16 cellular contexts compared by ENCODE assay signal in genomic region chr4:107894138-107894603, GRCh38. TPM values are rescaled to one million over a fixed set of nuclear protein-coding genes. Genes with fewer than 3 reads are reported as not detected.
DNase-seq lines count a peak whose midpoint lies in the region; ATAC-seq and TF ChIP-seq lines count a peak whose summit lies in the region.
"Had no signal": no experiment of that assay in that cellular context is flagged by ENCODE, and none has a peak within 500 bp of the region (broad histone marks: within the 10 kb centered on the region; RNA-seq: fewer than 3 reads in every experiment).

No MANE protein-coding gene starts in this region.

- H3K27ac ChIP-seq in caudate nucleus (ENCODE audit: low read depth, low read length) (peak overlapping the region; percentile 18), PC-9 (no peak overlapping the region)
- H3K27ac ChIP-seq: 22Rv1, C4-2B had no signal

- no peak for TF ChIP-seq CTCF in mesothelial cell of epicardium (IDR thresholded peaks at IDR 0.05; ENCODE audit: unreplicated experiment)
- no peak for TF ChIP-seq CTCF in type B pancreatic cell (conservative IDR thresholded peaks at IDR 0.05)
- no peak for TF ChIP-seq CTCF in PC-9 (conservative IDR thresholded peaks at IDR 0.05)

- H3K4me3 Mint-ChIP-seq in mesothelial cell of epicardium (no peak overlapping the region), type B pancreatic cell (no peak overlapping the region)

- POLR2A ChIA-PET in PC-9 (lab: Charles Lee; ENCODE audit: unreplicated experiment) = no interaction called here

- intact Hi-C loops in PC-9 (cut with micrococcal nuclease; ENCODE audit: unreplicated experiment) = no loop called here

- no peak overlapping the region for H3K4me2 ChIP-seq in PC-9

- peaks cover 26% of the 10 kb centered on the region for H3K4me1 ChIP-seq in PC-9 (replicated peaks; ENCODE audit: insufficient read depth)

- H3K9me3 Mint-ChIP-seq in mesothelial cell of epicardium = peaks cover 17% of the 10 kb centered on the region
- H3K9me3 Mint-ChIP-seq in type B pancreatic cell = peaks cover 6% of the 10 kb centered on the region

- no peak for ATAC-seq in HG02759 (IDR thresholded peaks at IDR 0.05; ENCODE audit: unreplicated experiment)
- ATAC-seq: HepG2, SK-N-SH treated with all-trans-retinoic acid at 6 μM for 48 hours had no signal

- H3K4me1 Mint-ChIP-seq in mesothelial cell of epicardium (peaks cover 45% of the 10 kb centered on the region), type B pancreatic cell (ENCODE audit: unreplicated experiment) (peaks cover 23% of the 10 kb centered on the region)

- no peaks in the 10 kb centered on the region for H4K20me1 ChIP-seq in PC-9 (ENCODE audit: insufficient read depth)

- peaks cover 17% of the 10 kb centered on the region; the same call in 1 of the 2 replicates for H3F3A ChIP-seq in PC-9 (ENCODE audit: insufficient read depth, low read depth)

- no peak overlapping the region for H3K4me3 ChIP-seq in PC-9

- CTCF ChIA-PET in PC-9 (lab: Charles Lee) = interaction anchor here (0.6 to 2.1 kb wide), 2 partner anchors 13 to 19 kb away, joined by 3 to 8 read pairs; no protein-coding TSS in a partner anchor

- H3K27ac Mint-ChIP-seq in mesothelial cell of epicardium (peak overlapping the region; percentile 48), type B pancreatic cell (peak overlapping the region; percentile 56)

- no peaks in the 10 kb centered on the region for H3K27me3 Mint-ChIP-seq in mesothelial cell of epicardium (ENCODE audit: low read depth)
- no peaks in the 10 kb centered on the region for H3K27me3 Mint-ChIP-seq in type B pancreatic cell

- 0 out of 2 replicates have a peak, but pooled peaks cover 2% of the 10 kb centered on the region for H3K79me2 ChIP-seq in PC-9 (ENCODE audit: low read depth)

- H3K27me3 ChIP-seq in PC-9 (ENCODE audit: insufficient read depth, low read depth) = no peaks in the 10 kb centered on the region

- H3K36me3 Mint-ChIP-seq in mesothelial cell of epicardium (peaks cover 7% of the 10 kb centered on the region), type B pancreatic cell (peaks cover 9% of the 10 kb centered on the region)

- H3K36me3 ChIP-seq in PC-9 (ENCODE audit: low read depth) = no peaks in the 10 kb centered on the region

- no TSS peak for BruUV-seq in PC-9 (replicated peaks; lab: Mats Ljungman, UMichigan)

- no peak overlapping the region for H2AFZ ChIP-seq in PC-9

- no peaks in the 10 kb centered on the region for H3K9me2 ChIP-seq in PC-9 (ENCODE audit: insufficient read depth)

- H3K9me3 ChIP-seq in PC-9 (ENCODE audit: insufficient read depth, low read depth) = no peaks in the 10 kb centered on the region; the same call in 1 of the 2 replicates

- DNase-seq in NCI-H146 (lab: John Stamatoyannopoulos, UW) (peak; percentile 8), NCI-H146 treated with DMSO at 0.1 percent for 48 hours (lab: John Stamatoyannopoulos, UW; ENCODE audit: unreplicated experiment) (no peak), caudate nucleus (lab: John Stamatoyannopoulos, UW) (no peak), mesothelial cell of epicardium (ENCODE audit: low spot score in 2 of 2, unreplicated experiment in 2 of 2) (no peak), type B pancreatic cell (ENCODE audit: extremely low spot score, unreplicated experiment) (no peak), Ammon's horn (ENCODE audit: low spot score) (no peak), PC-9 (no peak)
- DNase-seq: NCI-H1105 treated with DMSO at 0.1 percent for 48 hours, NCI-H2029 treated with DMSO at 0.1 percent for 48 hours, NCI-H510A treated with DMSO at 0.1 percent for 48 hours, Right ventricle myocardium superior had no signal

RNA-seq across cellular contexts. Expression of gene CYP2U1, which starts 37.2 kb away (rescaled TPM):
- total RNA-seq in mesothelial cell of epicardium (6.6 to 7.7 TPM (median 7.0 TPM) in 3 replicates), type B pancreatic cell (ENCODE audit: low replicate concordance) (4.2 and 7.8 TPM in 2 replicates), PC-9 (2021) (1.1 and 1.3 TPM in 2 replicates)
